ENCODE assay signal across 18 cellular contexts in the genomic region with DNA sequence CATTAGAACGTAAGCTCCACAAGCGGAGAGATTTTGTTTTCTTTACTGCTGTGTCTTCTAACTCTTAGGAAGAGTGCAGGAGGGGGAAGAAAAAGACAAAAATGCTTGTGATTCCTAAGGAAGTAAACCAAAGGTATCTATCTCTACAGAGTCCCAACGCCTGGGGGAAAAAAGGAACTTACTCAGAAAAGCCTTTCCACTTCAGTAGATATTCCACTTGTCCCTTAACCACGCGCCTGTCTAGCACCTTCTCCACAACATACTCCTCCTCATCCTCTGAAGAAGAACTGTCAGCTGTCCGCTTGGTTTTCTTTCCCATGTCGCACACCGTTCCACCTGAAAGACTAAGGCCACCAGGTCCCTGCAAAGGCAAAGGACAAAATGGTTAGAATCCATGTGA. TPM values are rescaled to one million over a fixed set of nuclear protein-coding genes. Genes with fewer than 3 reads are reported as not detected.
A peak's percentile ranks its signal among the peaks of the same experiment; 100 is the strongest.
DNase-seq lines count a peak whose midpoint lies in the region; ATAC-seq, FAIRE-seq and TF ChIP-seq lines count a peak whose summit lies in the region.
"Had no signal": no experiment of that assay in that cellular context is flagged by ENCODE, and none has a peak within 500 bp of the region (broad histone marks: within the 10 kb centered on the region; RNA-seq: fewer than 3 reads in every experiment).

No MANE protein-coding gene starts in this region.

- peaks cover 2% of the 10 kb centered on the region; the same call in 1 of the 2 replicates for H3K79me1 ChIP-seq in H1 (ENCODE audit: low read depth, low read length)

- ATAC-seq in HG02852 (IDR thresholded peaks at IDR 0.05; ENCODE audit: unreplicated experiment) (no peak), GM19397 (IDR thresholded peaks at IDR 0.05; ENCODE audit: unreplicated experiment) (no peak)
- ATAC-seq: HCT116; right lobe of liver; stimulated activated naive CD8-positive, alpha-beta T cell treated with anti-CD3 and anti-CD28 coated beads, Interleukin-15, Interleukin-2, amounts not matched to agents 100 U/mL and 50 U/mL, for 24 hours had no signal

- H3K4me2 ChIP-seq in H1 (ENCODE audit: insufficient read depth in 1 of 2, low read depth in 2 of 2, low read length in 2 of 2) (no peak overlapping the region), osteoblast (ENCODE audit: insufficient read depth, low read length) (peak overlapping the region; percentile 90)
- H3K4me2 ChIP-seq: PC-9 had no signal

- H3K9ac ChIP-seq in H1 (replicated peaks in 1 of 4; ENCODE audit: extremely low read depth in 1 of 4, low read depth in 3 of 4, low read length in 3 of 4) = no peak overlapping the region; a peak in 2 of 7 replicates

- H3K9me3 ChIP-seq in Caco-2 (no peaks in the 10 kb centered on the region), H1 (ENCODE audit: insufficient read depth in 2 of 2, low read depth in 1 of 2, low read length in 1 of 2) (no peaks in the 10 kb centered on the region), osteoblast (ENCODE audit: low read depth, low read length) (no peaks in the 10 kb centered on the region)
- H3K9me3 ChIP-seq: right lobe of liver had no signal

- intact Hi-C loops in Caco-2 (cut with micrococcal nuclease; ENCODE audit: unreplicated experiment) = no loop called here

- H2AFZ ChIP-seq in H1 (ENCODE audit: low read length) (no peak overlapping the region), osteoblast (ENCODE audit: low read length) (no peak overlapping the region)
- H2AFZ ChIP-seq: PC-9 had no signal

- TF ChIP-seq RAD21 in H1 (IDR thresholded peaks at IDR 0.05 in 1 of 2, conservative IDR thresholded peaks at IDR 0.05 in 1 of 2; ENCODE audit: low read depth in 2 of 2, low read length in 2 of 2) = no peak

- no peak overlapping the region for H3K18ac ChIP-seq in H1 (ENCODE audit: extremely low read depth, low read length)

- H2AK5ac ChIP-seq in H1 (ENCODE audit: low read depth, low read length) = no peak overlapping the region

- POLR2A ChIA-PET in Caco-2 (lab: Charles Lee) (no interaction called here), H1 (lab: Charles Lee; ENCODE audit: partially characterized antibody) (interaction anchor here (1.6 to 44.8 kb wide), 4 partner anchors 8 to 33 kb away, joined by 5 to 1006 read pairs (median 377); a partner anchor contains a TSS)

- no peak overlapping the region for H4K91ac ChIP-seq in H1 (replicated peaks; ENCODE audit: insufficient read length, low read length)

- H3K27me3 Mint-ChIP-seq in Caco-2 (ENCODE audit: insufficient read depth, unreplicated experiment) = no peaks in the 10 kb centered on the region
- H3K27me3 Mint-ChIP-seq: CD4-positive, alpha-beta T cell had no signal

- H3K23ac ChIP-seq in H1 (ENCODE audit: insufficient read length) = no peak overlapping the region

- H3K9me3 Mint-ChIP-seq in Caco-2 (ENCODE audit: unreplicated experiment) = no peaks in the 10 kb centered on the region
- H3K9me3 Mint-ChIP-seq: CD4-positive, alpha-beta T cell had no signal

- no peak overlapping the region for H2BK20ac ChIP-seq in H1 (ENCODE audit: low read length)

- H3K79me2 ChIP-seq in H1 (ENCODE audit: control insufficient read depth in 1 of 2, insufficient read depth in 2 of 2, low read length in 2 of 2) (peaks cover 0 to 42% of the 10 kb centered on the region in 2 experiments; a peak in 3 of 4 replicates), osteoblast (ENCODE audit: insufficient read depth, low read length) (peaks cover 72% of the 10 kb centered on the region)

- 86% methylated on average over 8 of the region's 8 CpGs; no CpG with 5 or more reads in 1 of the 2 experiments for WGBS in H1 (ENCODE audit: extremely low coverage in 1 of 2, insufficient coverage in 1 of 2, insufficient read length in 1 of 2, insufficient replicate concordance in 2 of 2, low coverage in 1 of 2, low lambda C conversion rate in 2 of 2, missing lambda C conversion rate in 1 of 2), 2 experiments

- H2BK12ac ChIP-seq in H1 (ENCODE audit: low read depth, low read length) = peak overlapping the region; percentile 73; the same call in 1 of the 2 replicates

- no peak overlapping the region for H2BK120ac ChIP-seq in H1 (replicated peaks; ENCODE audit: low read depth, low read length)

- H3K23me2 ChIP-seq in H1 (ENCODE audit: low read depth, low read length) = no peaks in the 10 kb centered on the region

- no peak overlapping the region for H4K8ac ChIP-seq in H1 (ENCODE audit: extremely low read depth, insufficient read depth, low read length)

- CTCF ChIA-PET in Caco-2 (lab: Charles Lee) = no interaction called here
- CTCF ChIA-PET in H1 (lab: Charles Lee; ENCODE audit: partially characterized antibody) = interaction anchor here (3.2 kb wide), 1 partner anchor 35 kb away, joined by 10 read pairs; no protein-coding TSS in a partner anchor

- H4K5ac ChIP-seq in H1 (ENCODE audit: insufficient read length, low read depth, low read length) = no peak overlapping the region

- H2BK15ac ChIP-seq in H1 (ENCODE audit: low read length) = 0 out of 2 replicates have a peak overlapping the region, but pooled peaks have one; percentile 34

- TF ChIP-seq CTCF in Caco-2 (IDR thresholded peaks at IDR 0.05; ENCODE audit: insufficient read depth in 1 of 2, low read depth in 1 of 2, low read length in 1 of 2, severe bottlenecking in 1 of 2, unreplicated experiment in 1 of 2) = no peak
- TF ChIP-seq CTCF in H1 (IDR thresholded peaks at IDR 0.05; ENCODE audit: control extremely low read depth in 1 of 3, insufficient read depth in 1 of 3, low read depth in 1 of 3, low read length in 3 of 3) = no peak
- TF ChIP-seq CTCF in osteoblast (IDR thresholded peaks at IDR 0.05; ENCODE audit: extremely low read depth, low read depth, low read length) = no peak

- DNase-seq in Caco-2 (no peak), OCI-M1 (lab: John Stamatoyannopoulos, UW) (peak; percentile 19), H1 (ENCODE audit: low read depth in 1 of 2, low spot score in 2 of 2) (no peak), osteoblast (ENCODE audit: insufficient read length, low spot score, missing footprints) (peak; percentile 55), NCI-H146 treated with DMSO at 0.1 percent for 48 hours (lab: John Stamatoyannopoulos, UW; ENCODE audit: unreplicated experiment) (no peak)
- no peak for DNase-seq in activated CD4-positive, alpha-beta T cell treated with anti-CD3 and anti-CD28 coated beads for 4 hours
- DNase-seq: activated CD4-positive, alpha-beta T cell treated with anti-CD3 and anti-CD28 coated beads, Interleukin-2, amount 50 U/mL, for 4 hours; CD4-positive, alpha-beta T cell; central memory CD4-positive, alpha-beta T cell; NCI-H446; PC-9; right lobe of liver; stimulated activated CD4-positive, alpha-beta T cell treated with anti-CD3 and anti-CD28 coated beads, Interleukin-4, amount 100 ng/mL, for 4 hours; stimulated activated naive CD8-positive, alpha-beta T cell treated with anti-CD3 and anti-CD28 coated beads, Interleukin-15, Interleukin-2, amounts not matched to agents 100 U/mL and 50 U/mL, for 24 hours had no signal

- H3K56ac ChIP-seq in H1 (replicated peaks; ENCODE audit: insufficient read length, low read depth, low read length) = no peak overlapping the region

- H3K36me3 ChIP-seq in Caco-2 (ENCODE audit: control insufficient read depth, insufficient read depth, low read length) (no peaks in the 10 kb centered on the region; the same call in 1 of the 2 replicates), H1 (ENCODE audit: control insufficient read depth in 2 of 4, insufficient read depth in 4 of 4, low read length in 3 of 4) (peaks cover 7 to 42% (median 25%) of the 10 kb centered on the region in 4 experiments), osteoblast (ENCODE audit: insufficient read depth, low read length) (peaks cover 36% of the 10 kb centered on the region)

- no peak for TF ChIP-seq EP300 in H1 (IDR thresholded peaks at IDR 0.05; ENCODE audit: borderline replicate concordance in 1 of 2, low read depth in 2 of 2, low read length in 2 of 2)

- no peak overlapping the region for H2BK5ac ChIP-seq in H1 (ENCODE audit: low read depth, low read length)

- BruUV-seq in Caco-2 (replicated peaks; lab: Mats Ljungman, UMichigan) = no TSS peak

- H3K27ac ChIP-seq in H1 (ENCODE audit: low read depth, low read length) (peak overlapping the region; percentile 36; the same call in 1 of the 2 replicates), osteoblast (ENCODE audit: low read depth, low read length) (peak overlapping the region; percentile 95)
- H3K27ac ChIP-seq: PC-9, right lobe of liver had no signal

- H3K4me3 ChIP-seq in Caco-2 (ENCODE audit: low read depth, low read length) = no peak overlapping the region
- peak overlapping the region in 1 of 4 experiments; percentile 54; a peak in 1 of 8 replicates for H3K4me3 ChIP-seq in H1 (ENCODE audit: extremely low read depth in 1 of 4, insufficient read depth in 2 of 4, low read depth in 3 of 4, low read length in 4 of 4)
- H3K4me3 ChIP-seq in osteoblast (ENCODE audit: insufficient read depth, low read length) = no peak overlapping the region
- H3K4me3 ChIP-seq: PC-9, right lobe of liver had no signal

- peaks cover 9% of the 10 kb centered on the region for H3K4me1 Mint-ChIP-seq in Caco-2 (ENCODE audit: low read depth, unreplicated experiment)

- H3K27ac Mint-ChIP-seq in Caco-2 (ENCODE audit: unreplicated experiment) = peak overlapping the region; percentile 53
- H3K27ac Mint-ChIP-seq: CD4-positive, alpha-beta T cell had no signal

- H3K4me1 ChIP-seq in Caco-2 = peaks cover 13% of the 10 kb centered on the region
- H3K4me1 ChIP-seq in H1 (replicated peaks in 1 of 4; ENCODE audit: control insufficient read depth in 3 of 4, insufficient read depth in 4 of 4, low read length in 3 of 4) = peaks cover 2 to 18% (median 10%) of the 10 kb centered on the region in 4 experiments; a peak in 6 of 7 replicates
- peaks cover 48% of the 10 kb centered on the region for H3K4me1 ChIP-seq in osteoblast (ENCODE audit: insufficient read depth, low read length)

- H3K27me3 ChIP-seq in Caco-2 (replicated peaks; ENCODE audit: control insufficient read depth, insufficient read depth, low read length) (no peaks in the 10 kb centered on the region), H1 (replicated peaks in 1 of 4; ENCODE audit: control insufficient read depth in 3 of 4, extremely low read depth in 1 of 4, insufficient read depth in 3 of 4, low read length in 3 of 4) (no peaks in the 10 kb centered on the region), osteoblast (ENCODE audit: insufficient read depth, low read length) (no peaks in the 10 kb centered on the region)
- H3K27me3 ChIP-seq: right lobe of liver had no signal

- no peak overlapping the region for H3K14ac ChIP-seq in H1 (ENCODE audit: insufficient read length)

- FAIRE-seq in H1 (lab: Jason Lieb, UNC) = no peak

- no peak overlapping the region for H3K4ac ChIP-seq in H1 (replicated peaks; ENCODE audit: insufficient read length, low read depth, low read length)

- no peaks in the 10 kb centered on the region for H4K20me1 ChIP-seq in H1 (replicated peaks in 1 of 2; ENCODE audit: control insufficient read depth in 1 of 2, insufficient read depth in 2 of 2, low read length in 2 of 2)
- H4K20me1 ChIP-seq in osteoblast (ENCODE audit: insufficient read depth, low read length) = no peaks in the 10 kb centered on the region

- H3K4me3 Mint-ChIP-seq in Caco-2 (ENCODE audit: unreplicated experiment) = no peak overlapping the region
- H3K4me3 Mint-ChIP-seq: CD4-positive, alpha-beta T cell had no signal

- H3K36me3 Mint-ChIP-seq in Caco-2 (ENCODE audit: insufficient read depth, unreplicated experiment) = peaks cover 18% of the 10 kb centered on the region

- no peak for TF ChIP-seq POLR2A in H1 (IDR thresholded peaks at IDR 0.05; ENCODE audit: control extremely low read depth in 1 of 2, low read depth in 2 of 2, low read length in 2 of 2)

RNA-seq across cellular contexts. Expression of a gene that starts 22.6 kb away (rescaled TPM):
- total RNA-seq in Caco-2 (2022) (85.2 and 85.5 TPM in 2 replicates), osteoblast (37.1 and 37.6 TPM in 2 replicates)
- 217 and 231 TPM in 2 replicates for total RNA-seq in H1 (2021; fragmentation: NEBNext Ultra II Directional; extraction: Animal tissue kit (Norgen Biotek cat#: 25700))
- polyA plus RNA-seq in H1 (2011; rRNA removed) = 35.4 and 62.4 TPM in 2 replicates
- polyA plus RNA-seq in H1 (2011; cell fraction: cytosol; rRNA removed) = 52.0 TPM
- 21.4 TPM for polyA plus RNA-seq in H1 (2011; cell fraction: nucleus; rRNA removed)
- 44.8 to 102 TPM (median 55.1 TPM) in 4 replicates for polyA plus RNA-seq in H1 (2012, experiment 1 of 2)
- polyA plus RNA-seq in H1 (2012, experiment 2 of 2) = 7.4 TPM
- polyA plus RNA-seq in H1 (2013, experiment 1 of 2) = 74.7 TPM
- polyA plus RNA-seq in H1 (2013, experiment 2 of 2) = 75.0 TPM
- 216 and 244 TPM in 2 replicates for polyA minus RNA-seq in H1 (2011; rRNA and poly(A)+ RNA removed)
- 117 TPM for polyA minus RNA-seq in H1 (2011; cell fraction: cytosol; rRNA and poly(A)+ RNA removed)
- 68.3 TPM for polyA minus RNA-seq in H1 (2011; cell fraction: nucleus; rRNA and poly(A)+ RNA removed)

RNA-seq across cellular contexts. Expression of a gene that starts 23.2 kb away (rescaled TPM):
- 1,364 and 1,426 TPM in 2 replicates for total RNA-seq in Caco-2 (2022)
- total RNA-seq in H1 (2021; fragmentation: NEBNext Ultra II Directional; extraction: Animal tissue kit (Norgen Biotek cat#: 25700)) = 2,738 and 2,756 TPM in 2 replicates
- 645 and 835 TPM in 2 replicates for polyA plus RNA-seq in H1 (2011; rRNA removed)
- polyA plus RNA-seq in H1 (2011; cell fraction: cytosol; rRNA removed) = 1,857 TPM
- polyA plus RNA-seq in H1 (2011; cell fraction: nucleus; rRNA removed) = 829 TPM
- polyA plus RNA-seq in H1 (2012, experiment 1 of 2) = 3,527 to 3,732 TPM (median 3,691 TPM) in 4 replicates
- polyA plus RNA-seq in H1 (2012, experiment 2 of 2) = 538 TPM
- polyA plus RNA-seq in H1 (2013, experiment 1 of 2) = 2,134 TPM
- 2,146 TPM for polyA plus RNA-seq in H1 (2013, experiment 2 of 2)
- polyA minus RNA-seq in H1 (2011; rRNA and poly(A)+ RNA removed) = 697 and 783 TPM in 2 replicates
- 622 TPM for polyA minus RNA-seq in H1 (2011; cell fraction: cytosol; rRNA and poly(A)+ RNA removed)
- 916 TPM for polyA minus RNA-seq in H1 (2011; cell fraction: nucleus; rRNA and poly(A)+ RNA removed)
- total RNA-seq in osteoblast = 217 and 232 TPM in 2 replicates

RNA-seq across cellular contexts. Expression of a gene that starts 43.5 kb away (rescaled TPM):
- total RNA-seq in Caco-2 (2022) (5.7 and 6.2 TPM in 2 replicates), osteoblast (1.4 and 2.7 TPM in 2 replicates)
- total RNA-seq in H1 (2021; fragmentation: NEBNext Ultra II Directional; extraction: Animal tissue kit (Norgen Biotek cat#: 25700)) = 1.4 and 2.0 TPM in 2 replicates
- polyA plus RNA-seq in H1 (2011; rRNA removed) = 6.1 and 8.3 TPM in 2 replicates
- 6.2 TPM for polyA plus RNA-seq in H1 (2011; cell fraction: cytosol; rRNA removed)
- polyA plus RNA-seq in H1 (2011; cell fraction: nucleus; rRNA removed) = 8.8 TPM
- polyA plus RNA-seq in H1 (2012, experiment 1 of 2) = 2.8 to 4.8 TPM (median 3.9 TPM) in 4 replicates
- 5.1 TPM for polyA plus RNA-seq in H1 (2012, experiment 2 of 2)
- 1.5 TPM for polyA plus RNA-seq in H1 (2013, experiment 1 of 2)
- polyA plus RNA-seq in H1 (2013, experiment 2 of 2) = 1.4 TPM
- polyA minus RNA-seq in H1 (2011; rRNA and poly(A)+ RNA removed) = 4.6 and 6.3 TPM in 2 replicates
- polyA minus RNA-seq in H1 (2011; cell fraction: cytosol; rRNA and poly(A)+ RNA removed) = 3.5 TPM
- polyA minus RNA-seq in H1 (2011; cell fraction: nucleus; rRNA and poly(A)+ RNA removed) = 2.8 TPM
- total RNA-seq: T-helper 2 cell treated with Interferon-gamma antibody and Interleukin-4, amounts not matched to agents 100 ng/mL and 5 ng/mL, for 36 hours had no signal

Comparison
In these comparisons a context has a peak if more than half of its experiments do, and no peak if none do; other contexts are left out.
1. DNase-seq: peak in OCI-M1 (single experiment) and osteoblast (single experiment); none in Caco-2 (0 of 2), H1 (0 of 2), NCI-H146 treated with DMSO at 0.1 percent for 48 hours (single experiment) and activated CD4-positive, alpha-beta T cell treated with anti-CD3 and anti-CD28 coated beads for 4 hours (0 of 2).